ENCODE assay signal across 1 cellular context in the genomic region with DNA sequence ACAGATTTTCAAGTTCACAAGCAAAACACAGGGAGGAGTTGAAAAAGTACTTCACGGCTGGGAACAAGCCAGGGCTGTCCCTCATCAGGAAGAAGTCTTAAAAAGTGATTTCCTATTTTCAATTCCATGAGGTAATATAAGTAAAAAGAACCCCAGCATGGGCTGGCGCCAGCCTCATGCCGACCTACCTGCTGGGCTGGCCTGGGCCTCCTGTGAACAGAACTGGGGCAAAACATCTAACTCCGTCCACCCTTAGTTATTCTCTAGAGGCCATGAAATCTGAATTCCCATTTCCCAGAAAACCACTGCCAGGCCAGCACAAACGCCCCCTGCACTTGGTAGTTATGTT.
TF ChIP-seq lines count a peak whose summit lies in the region.

No MANE protein-coding gene starts in this region.

TF ChIP-seq in GM12878, 131 proteins besides CTCF, POLR2A, EP300 and RAD21 (continued from another document):
- TF ChIP-seq, protein P1, sequence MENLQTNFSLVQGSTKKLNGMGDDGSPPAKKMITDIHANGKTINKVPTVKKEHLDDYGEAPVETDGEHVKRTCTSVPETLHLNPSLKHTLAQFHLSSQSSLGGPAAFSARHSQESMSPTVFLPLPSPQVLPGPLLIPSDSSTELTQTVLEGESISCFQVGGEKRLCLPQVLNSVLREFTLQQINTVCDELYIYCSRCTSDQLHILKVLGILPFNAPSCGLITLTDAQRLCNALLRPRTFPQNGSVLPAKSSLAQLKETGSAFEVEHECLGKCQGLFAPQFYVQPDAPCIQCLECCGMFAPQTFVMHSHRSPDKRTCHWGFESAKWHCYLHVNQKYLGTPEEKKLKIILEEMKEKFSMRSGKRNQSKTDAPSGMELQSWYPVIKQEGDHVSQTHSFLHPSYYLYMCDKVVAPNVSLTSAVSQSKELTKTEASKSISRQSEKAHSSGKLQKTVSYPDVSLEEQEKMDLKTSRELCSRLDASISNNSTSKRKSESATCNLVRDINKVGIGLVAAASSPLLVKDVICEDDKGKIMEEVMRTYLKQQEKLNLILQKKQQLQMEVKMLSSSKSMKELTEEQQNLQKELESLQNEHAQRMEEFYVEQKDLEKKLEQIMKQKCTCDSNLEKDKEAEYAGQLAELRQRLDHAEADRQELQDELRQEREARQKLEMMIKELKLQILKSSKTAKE (IDR thresholded peaks at IDR 0.05; ENCODE audit: low read depth, poor library complexity, severe bottlenecking): no peak
- TF ChIP-seq MTA3 (IDR thresholded peaks at IDR 0.05; ENCODE audit: borderline replicate concordance, low read length): no peak
